Comparison of ENCODE assay signal across 7 cellular contexts in the genomic region with DNA sequence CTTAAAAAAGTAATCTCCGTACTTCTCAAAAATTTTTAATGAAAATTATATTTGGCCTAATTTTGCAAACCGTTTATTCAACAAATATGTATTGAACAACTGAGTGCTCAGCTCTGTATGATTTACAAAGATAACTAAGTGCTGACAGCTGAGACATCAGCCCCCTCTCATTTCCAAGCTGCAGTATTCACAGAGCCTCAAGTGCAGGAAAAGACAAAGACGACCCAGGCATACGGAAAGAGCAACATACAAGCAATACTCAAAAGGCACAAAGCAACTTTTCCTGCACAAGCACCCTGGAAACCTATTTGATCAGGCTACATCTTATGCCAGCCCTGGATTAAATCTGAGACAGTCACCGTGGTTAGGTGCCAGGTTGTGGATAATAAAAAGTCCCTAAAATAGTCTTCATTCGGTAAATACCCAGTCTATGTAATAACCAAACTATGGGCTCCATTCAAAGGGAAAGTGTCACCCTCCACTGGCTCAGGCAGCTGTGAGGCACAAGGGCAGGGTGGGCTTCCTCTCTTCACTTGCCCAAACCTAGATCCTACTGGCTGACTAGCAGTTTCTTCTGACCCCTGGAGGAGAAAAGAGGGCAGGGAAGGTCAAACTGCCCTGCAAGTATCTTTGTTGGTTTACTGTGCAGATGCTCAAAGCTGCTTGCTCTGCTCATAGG.
DNase-seq lines count a peak whose midpoint lies in the region; ATAC-seq, FAIRE-seq and TF ChIP-seq lines count a peak whose summit lies in the region.

No MANE protein-coding gene starts in this region.

- ATAC-seq in GM18873 (IDR thresholded peaks at IDR 0.05; ENCODE audit: low FRiP score, unreplicated experiment) (peak; percentile 87), gastrocnemius medialis (peak in 1 of 2 donors; percentile 7), body of pancreas (no peak), HG02970 (IDR thresholded peaks at IDR 0.05; ENCODE audit: low FRiP score, unreplicated experiment) (no peak)

- peak; percentile 33 for FAIRE-seq in H54 (lab: Jason Lieb, UNC)

- no peaks in the 10 kb centered on the region for H3K27me3 ChIP-seq in gastrocnemius medialis
- no peaks in the 10 kb centered on the region for H3K27me3 ChIP-seq in body of pancreas

- H3K36me3 ChIP-seq in gastrocnemius medialis: no peaks in the 10 kb centered on the region
- no peaks in the 10 kb centered on the region for H3K36me3 ChIP-seq in body of pancreas (replicated peaks in 1 of 2; ENCODE audit: insufficient read depth in 1 of 2, low read depth in 2 of 2)

- TF ChIP-seq CTCF in NB4 (IDR thresholded peaks at IDR 0.05; ENCODE audit: low read depth, low read length) (no peak), gastrocnemius medialis (IDR thresholded peaks at IDR 0.05 in 4 of 5, conservative IDR thresholded peaks at IDR 0.05 in 1 of 5) (no peak), body of pancreas (IDR thresholded peaks at IDR 0.05) (no peak)

- 37% methylated on average over 6 of the region's 6 CpGs for WGBS in body of pancreas, 2 donors

- DNase-seq in H54 (ENCODE audit: insufficient read length, low spot score) (no peak), NB4 (ENCODE audit: low read depth) (peak; percentile 6), gastrocnemius medialis (no peak), body of pancreas (no peak), mucosa of gallbladder (ENCODE audit: low spot score) (no peak)

- intact Hi-C loops in gastrocnemius medialis (cut with DNase I; ENCODE audit: low total_unique reads) (loop anchor here (2.0 to 5.0 kb wide), 2 partner anchors 30 to 44 kb away; no protein-coding TSS in a partner anchor), body of pancreas (cut with DNase I) (no loop called here)

- H3K4me1 ChIP-seq in gastrocnemius medialis (peaks cover 68 to 83% of the 10 kb centered on the region in 2 donors), body of pancreas (peaks cover 54% of the 10 kb centered on the region)

- in situ Hi-C loops in gastrocnemius medialis (cut with MboI; ENCODE audit: low sequenced_read_pairs in 4 of 4): no loop called here

- no peak for TF ChIP-seq POLR2A in H54 (IDR thresholded peaks at IDR 0.05; ENCODE audit: low read depth, low read length)
- no peak for TF ChIP-seq POLR2A in NB4 (IDR thresholded peaks at IDR 0.05; ENCODE audit: extremely low read depth, insufficient read length)
- TF ChIP-seq POLR2A in gastrocnemius medialis (IDR thresholded peaks at IDR 0.05): no peak
- no peak for TF ChIP-seq POLR2A in body of pancreas (IDR thresholded peaks at IDR 0.05)

- peak overlapping the region; percentile 80 to 89 (median 87) for H3K27ac ChIP-seq in gastrocnemius medialis
- peak overlapping the region in 2 of 4 donors; percentile 17 to 21 for H3K27ac ChIP-seq in body of pancreas

- H3K4me3 ChIP-seq in NB4 (ENCODE audit: low read depth, low read length) (no peak overlapping the region), gastrocnemius medialis (no peak overlapping the region), body of pancreas (no peak overlapping the region)

- H3K9me3 ChIP-seq in gastrocnemius medialis (no peaks in the 10 kb centered on the region), body of pancreas (no peaks in the 10 kb centered on the region)
